Comparison of ENCODE assay signal across 8 cellular contexts in genomic region chr21:31873696-31874599, GRCh38. TPM values are rescaled to one million over a fixed set of nuclear protein-coding genes. Genes with fewer than 3 reads are reported as not detected.
DNase-seq lines count a peak whose midpoint lies in the region; ATAC-seq and TF ChIP-seq lines count a peak whose summit lies in the region.

No MANE protein-coding gene starts in this region.

- H3K4me3 ChIP-seq in GM12865 (ENCODE audit: low read depth, low read length), result no peak overlapping the region

- peaks cover 48% of the 10 kb centered on the region for H3K4me1 Mint-ChIP-seq in progenitor cell of endocrine pancreas (ENCODE audit: low read depth)

- peak; percentile 11 for DNase-seq in GM12865 (ENCODE audit: low read depth)
- peak; percentile 25 for DNase-seq in NCI-H1694 treated with DMSO at 0.1 percent for 48 hours (lab: John Stamatoyannopoulos, UW)
- DNase-seq in activated T-cell treated with anti-CD3 and anti-CD28 coated beads for 24 hours (ENCODE audit: low read depth), result peak; percentile 9
- DNase-seq in germinal center (ENCODE audit: low spot score), result peak; percentile 63
- peak; percentile 86 for DNase-seq in progenitor cell of endocrine pancreas (ENCODE audit: low spot score, unreplicated experiment)
- no peak for DNase-seq in amniotic stem cell (lab: John Stamatoyannopoulos, UW)

- peaks cover 8% of the 10 kb centered on the region for H3K27me3 Mint-ChIP-seq in progenitor cell of endocrine pancreas

- H3K36me3 Mint-ChIP-seq in progenitor cell of endocrine pancreas (ENCODE audit: insufficient read depth), result peaks cover 3% of the 10 kb centered on the region

- H3K4me3 Mint-ChIP-seq in progenitor cell of endocrine pancreas (ENCODE audit: low read depth), result peak overlapping the region; percentile 82

- peak; percentile 43 for TF ChIP-seq CTCF in GM12865 (IDR thresholded peaks at IDR 0.05; ENCODE audit: insufficient read depth, low read depth, low read length, missing control alignments)
- TF ChIP-seq CTCF in progenitor cell of endocrine pancreas (IDR thresholded peaks at IDR 0.05; ENCODE audit: unreplicated experiment), result peak; percentile 84

- ATAC-seq in GM18867 (IDR thresholded peaks at IDR 0.05; ENCODE audit: unreplicated experiment) (no peak), HG03442 (IDR thresholded peaks at IDR 0.05; ENCODE audit: unreplicated experiment) (no peak)

- peak overlapping the region; percentile 93 for H3K27ac Mint-ChIP-seq in progenitor cell of endocrine pancreas

- H3K9me3 Mint-ChIP-seq in progenitor cell of endocrine pancreas (ENCODE audit: low read depth), result no peaks in the 10 kb centered on the region

RNA-seq across cellular contexts. Expression of gene HUNK, which starts 1.1 kb away (rescaled TPM):
- 39.5 and 41.9 TPM in 2 replicates for total RNA-seq in progenitor cell of endocrine pancreas
